ENCODE assay signal across 10 cellular contexts in genomic region chr13:29713841-29714240, GRCh38.
A peak's percentile ranks its signal among the peaks of the same experiment; 100 is the strongest.
DNase-seq lines count a peak whose midpoint lies in the region; ATAC-seq and TF ChIP-seq lines count a peak whose summit lies in the region.
"Had no signal": no experiment of that assay in that cellular context is flagged by ENCODE, and none has a peak within 500 bp of the region (broad histone marks: within the 10 kb centered on the region; RNA-seq: fewer than 3 reads in every experiment).

No MANE protein-coding gene starts in this region.

- H3K4me3 Mint-ChIP-seq in activated T-cell treated with anti-CD3 and anti-CD28 coated beads, Interleukin-2, amount 50 U/mL, for 4 hours = no peak overlapping the region

- H3K27me3 Mint-ChIP-seq in activated T-cell treated with anti-CD3 and anti-CD28 coated beads, Interleukin-2, amount 50 U/mL, for 4 hours (ENCODE audit: low read depth) = peaks cover 14% of the 10 kb centered on the region

- H3K4me3 ChIP-seq in heart left ventricle = no peak overlapping the region
- no peak overlapping the region for H3K4me3 ChIP-seq in right atrium auricular region
- no peak overlapping the region for H3K4me3 ChIP-seq in esophagus muscularis mucosa
- H3K4me3 ChIP-seq in thoracic aorta = no peak overlapping the region
- H3K4me3 ChIP-seq in neuronal stem cell (ENCODE audit: low read length in 2 of 2) = no peak overlapping the region
- H3K4me3 ChIP-seq: SJSA1 had no signal

- H3K27me3 ChIP-seq in heart left ventricle = peaks cover 0 to 8% (median 0%) of the 10 kb centered on the region in 9 donors
- H3K27me3 ChIP-seq in right atrium auricular region = no peaks in the 10 kb centered on the region
- H3K27me3 ChIP-seq in esophagus muscularis mucosa = no peaks in the 10 kb centered on the region
- no peaks in the 10 kb centered on the region for H3K27me3 ChIP-seq in thoracic aorta (replicated peaks; ENCODE audit: insufficient read depth)
- peaks cover 0 to 7% (median 0%) of the 10 kb centered on the region in 3 experiments for H3K27me3 ChIP-seq in neuronal stem cell (ENCODE audit: control insufficient read depth in 3 of 3, insufficient read depth in 3 of 3, low read depth in 1 of 3, low read length in 3 of 3)
- H3K27me3 ChIP-seq: SJSA1 had no signal

- TF ChIP-seq CTCF in heart left ventricle (IDR thresholded peaks at IDR 0.05) = peak in 8 of 12 donors; percentile 4 to 50 (median 31)
- peak in 1 of 2 donors; percentile 28 for TF ChIP-seq CTCF in right atrium auricular region (IDR thresholded peaks at IDR 0.05)
- TF ChIP-seq CTCF in esophagus muscularis mucosa (IDR thresholded peaks at IDR 0.05) = peak in 2 of 3 experiments; percentile 12 to 37
- peak; percentile 26 for TF ChIP-seq CTCF in thoracic aorta (IDR thresholded peaks at IDR 0.05)

- no peaks in the 10 kb centered on the region for H3K9me3 Mint-ChIP-seq in activated T-cell treated with anti-CD3 and anti-CD28 coated beads, Interleukin-2, amount 50 U/mL, for 4 hours
- H3K9me3 Mint-ChIP-seq: activated naive CD4-positive, alpha-beta T cell treated with anti-CD3 and anti-CD28 coated beads, Interleukin-2, amount 50 U/mL, for 72 hours had no signal

- DNase-seq in heart left ventricle (no peak), right atrium auricular region (ENCODE audit: low spot score) (no peak), NCI-H526 treated with DMSO at 0.1 percent for 48 hours (lab: John Stamatoyannopoulos, UW) (peak; percentile 49), esophagus muscularis mucosa (ENCODE audit: extremely low spot score) (no peak), thoracic aorta (ENCODE audit: low spot score) (no peak), neuronal stem cell (ENCODE audit: low spot score) (no peak), head of caudate nucleus (no peak)
- no peak for DNase-seq in activated T-cell treated with anti-CD3 and anti-CD28 coated beads, Interleukin-2, amount 50 U/mL, for 4 hours

- H3K27ac ChIP-seq in heart left ventricle (no peak overlapping the region), right atrium auricular region (no peak overlapping the region), esophagus muscularis mucosa (replicated peaks in 1 of 4) (no peak overlapping the region), thoracic aorta (no peak overlapping the region), neuronal stem cell (replicated peaks; ENCODE audit: low read length) (no peak overlapping the region)
- H3K27ac ChIP-seq: SJSA1 had no signal

- no peak overlapping the region for H2AK5ac ChIP-seq in neuronal stem cell (ENCODE audit: low read depth, low read length)

- H3K4ac ChIP-seq in neuronal stem cell (ENCODE audit: low read length) = no peak overlapping the region

- no peak for ATAC-seq in heart left ventricle
- no peak for ATAC-seq in thoracic aorta (ENCODE audit: insufficient number of reproducible peaks, low FRiP score, low read depth)
- no peak for ATAC-seq in activated T-cell treated with anti-CD3 and anti-CD28 coated beads, Interleukin-2, amount 50 U/mL, for 4 hours
- ATAC-seq: activated naive CD4-positive, alpha-beta T cell treated with anti-CD3 and anti-CD28 coated beads, Interleukin-2, amount 50 U/mL, for 72 hours had no signal

- H3K4me1 Mint-ChIP-seq in activated T-cell treated with anti-CD3 and anti-CD28 coated beads, Interleukin-2, amount 50 U/mL, for 4 hours (ENCODE audit: low read depth) = no peaks in the 10 kb centered on the region

- no peak overlapping the region for H3K14ac ChIP-seq in neuronal stem cell (ENCODE audit: low read length)

- H3K9me3 ChIP-seq in heart left ventricle (peaks cover 0 to 14% (median 5%) of the 10 kb centered on the region in 12 donors), right atrium auricular region (peaks cover 0 to 7% of the 10 kb centered on the region in 2 donors), esophagus muscularis mucosa (peaks cover 0 to 12% (median 5%) of the 10 kb centered on the region in 4 donors), thoracic aorta (no peaks in the 10 kb centered on the region), neuronal stem cell (replicated peaks in 1 of 2; ENCODE audit: control insufficient read depth in 2 of 2, insufficient read depth in 1 of 2, low read depth in 1 of 2, low read length in 2 of 2) (peaks cover 2 to 4% of the 10 kb centered on the region in 2 donors)

- no peak overlapping the region for H2AFZ ChIP-seq in neuronal stem cell (ENCODE audit: low read length)

- no peak overlapping the region for H2BK5ac ChIP-seq in neuronal stem cell (ENCODE audit: low read length)

- no peak overlapping the region for H2BK120ac ChIP-seq in neuronal stem cell (ENCODE audit: low read depth, low read length)

- TF ChIP-seq POLR2A in heart left ventricle (IDR thresholded peaks at IDR 0.05) = no peak
- no peak for TF ChIP-seq POLR2A in esophagus muscularis mucosa (IDR thresholded peaks at IDR 0.05; ENCODE audit: low read depth)

- no peak overlapping the region for H2BK15ac ChIP-seq in neuronal stem cell (ENCODE audit: low read length)

- H3K4me2 ChIP-seq in neuronal stem cell (ENCODE audit: insufficient read depth, low read length, poor library complexity, severe bottlenecking) = no peak overlapping the region

- no peaks in the 10 kb centered on the region for H3K36me3 Mint-ChIP-seq in activated T-cell treated with anti-CD3 and anti-CD28 coated beads, Interleukin-2, amount 50 U/mL, for 4 hours (ENCODE audit: insufficient read depth)
- H3K36me3 Mint-ChIP-seq: activated naive CD4-positive, alpha-beta T cell treated with anti-CD3 and anti-CD28 coated beads, Interleukin-2, amount 50 U/mL, for 72 hours had no signal

- H3K23ac ChIP-seq in neuronal stem cell (ENCODE audit: low read depth, low read length, poor library complexity) = no peak overlapping the region

- H2BK12ac ChIP-seq in neuronal stem cell (ENCODE audit: low read length) = no peak overlapping the region

- H3K4me1 ChIP-seq in heart left ventricle (no peaks in the 10 kb centered on the region), right atrium auricular region (no peaks in the 10 kb centered on the region), esophagus muscularis mucosa (no peaks in the 10 kb centered on the region), thoracic aorta (ENCODE audit: control insufficient read depth in 1 of 2, low read depth in 2 of 2) (no peaks in the 10 kb centered on the region), neuronal stem cell (ENCODE audit: control insufficient read depth in 2 of 2, insufficient read depth in 1 of 2, low read depth in 1 of 2, low read length in 2 of 2) (no peaks in the 10 kb centered on the region)
- H3K4me1 ChIP-seq: SJSA1 had no signal

- no peak overlapping the region for H3K9ac ChIP-seq in neuronal stem cell (ENCODE audit: low read depth, low read length, poor library complexity)

- H3K36me3 ChIP-seq in heart left ventricle (no peaks in the 10 kb centered on the region), right atrium auricular region (no peaks in the 10 kb centered on the region), esophagus muscularis mucosa (no peaks in the 10 kb centered on the region), thoracic aorta (no peaks in the 10 kb centered on the region), neuronal stem cell (replicated peaks in 1 of 2; ENCODE audit: control insufficient read depth in 2 of 2, insufficient read depth in 2 of 2, low read length in 2 of 2) (no peaks in the 10 kb centered on the region)
- H3K36me3 ChIP-seq: SJSA1 had no signal

- intact Hi-C loops in heart left ventricle (cut with DNase I) = no loop called here
- intact Hi-C loops in esophagus muscularis mucosa (cut with DNase I) = no loop called here
- intact Hi-C loops in head of caudate nucleus (cut with DNase I) = loop anchor here (10.0 kb wide), 1 partner anchor 209 kb away; no protein-coding TSS in a partner anchor

- H4K8ac ChIP-seq in neuronal stem cell (ENCODE audit: low read depth, low read length) = no peak overlapping the region

- no peak overlapping the region for H4K91ac ChIP-seq in neuronal stem cell (ENCODE audit: low read depth, low read length, poor library complexity)

- TF ChIP-seq EP300 in esophagus muscularis mucosa (IDR thresholded peaks at IDR 0.05) = no peak

- 59 to 66% (median 62%) methylated on average over 2 of the region's 2 CpGs for WGBS in heart left ventricle, 4 donors
- WGBS in esophagus muscularis mucosa = 65% methylated on average over 2 of the region's 2 CpGs
- no CpG with 5 or more reads among the region's 2 CpGs for WGBS in neuronal stem cell (ENCODE audit: extremely low coverage in 2 of 2, insufficient read length in 2 of 2, insufficient replicate concordance in 1 of 2), 2 donors

- no peak overlapping the region for H3K18ac ChIP-seq in neuronal stem cell (ENCODE audit: low read length)

- H3K79me1 ChIP-seq in neuronal stem cell (ENCODE audit: low read depth, low read length) = no peaks in the 10 kb centered on the region
